ENCODE assay signal across 8 cellular contexts in genomic region chr16:66934138-66934838, GRCh38. TPM values are rescaled to one million over a fixed set of nuclear protein-coding genes. Genes with fewer than 3 reads are reported as not detected.
DNase-seq lines count a peak whose midpoint lies in the region; ATAC-seq, FAIRE-seq and TF ChIP-seq lines count a peak whose summit lies in the region.

TSS of gene CIAO2B (minus strand) at chr16:66934402. CDS start at chr16:66934364, 38 bp downstream.

- peaks cover 33% of the 10 kb centered on the region for H3K79me2 ChIP-seq in HepG2 (ENCODE audit: insufficient read depth, low read length)

- POLR2A ChIA-PET in HepG2 (lab: Yijun Ruan, JAX) = interaction anchor here (0.7 to 2.4 kb wide), 11 partner anchors 8 to 133 kb away, joined by 3 to 20 read pairs (median 3); partner anchors contain the start of genes CDH16 and PDP2

- 0 out of 2 replicates have a peak, but pooled peaks have one; percentile 31 for TF ChIP-seq RAD21 in HepG2 (CRISPR knock-in tag; IDR thresholded peaks at IDR 0.05)

- peak; percentile 85 to 93 for TF ChIP-seq POLR2A in HepG2 (IDR thresholded peaks at IDR 0.05; ENCODE audit: insufficient read depth in 1 of 2, low read depth in 2 of 2, low read length in 2 of 2)

- in situ Hi-C loops in HepG2 (cut with HindIII; ENCODE audit: extremely low pct_ligation_motif_present, low pct_unique_long_range_greater_than_20kb) = no loop called here

- H3K9me3 Mint-ChIP-seq in dendritic cell treated with granulocyte-macrophage colony-stimulating factor and Interleukin-4, amounts not matched to agents 40 ng/mL and 50 ng/mL, for 4 days = no peaks in the 10 kb centered on the region

- no peaks in the 10 kb centered on the region for H3K27me3 Mint-ChIP-seq in dendritic cell treated with granulocyte-macrophage colony-stimulating factor and Interleukin-4, amounts not matched to agents 40 ng/mL and 50 ng/mL, for 4 days

- peak; percentile 22 to 61; a peak in 2 of 4 replicates for TF ChIP-seq EP300 in HepG2 (IDR thresholded peaks at IDR 0.05; ENCODE audit: low read depth in 2 of 2, low read length in 2 of 2)
- TF ChIP-seq EP300 in HepG2 (CRISPR knock-in tag; IDR thresholded peaks at IDR 0.05; ENCODE audit: borderline replicate concordance) = no peak

- peaks cover 6 to 18% of the 10 kb centered on the region in 2 experiments; a peak in 4 of 5 replicates for H3K36me3 ChIP-seq in HepG2 (replicated peaks in 1 of 2; ENCODE audit: control insufficient read depth in 1 of 2, insufficient read depth in 2 of 2, low read length in 2 of 2)

- intact Hi-C loops in dendritic cell treated with granulocyte-macrophage colony-stimulating factor and Interleukin-4, amounts not matched to agents 40 ng/mL and 50 ng/mL, for 4 days (cut with micrococcal nuclease) = no loop called here
- intact Hi-C loops in HepG2 (cut with micrococcal nuclease; ENCODE audit: unreplicated experiment) = loop anchor here (1.0 kb wide), 1 partner anchor 177 kb away; no protein-coding TSS in a partner anchor

- H3K27me3 ChIP-seq in HepG2 (ENCODE audit: control insufficient read depth in 1 of 2, insufficient read depth in 2 of 2, low read length in 2 of 2) = no peaks in the 10 kb centered on the region; a peak in 1 of 5 replicates

- H3K4me3 Mint-ChIP-seq in dendritic cell treated with granulocyte-macrophage colony-stimulating factor and Interleukin-4, amounts not matched to agents 40 ng/mL and 50 ng/mL, for 4 days = peak within 1 kb of the TSS; percentile 97

- TF ChIP-seq CTCF in HepG2 (CRISPR knock-in tag; IDR thresholded peaks at IDR 0.05) = no peak; the same call in none of the 2 replicates

- ATAC-seq in GM19043 (IDR thresholded peaks at IDR 0.05; ENCODE audit: low read depth, unreplicated experiment) = peak; percentile 71
- peak; percentile 41 for ATAC-seq in HG03378 (IDR thresholded peaks at IDR 0.05; ENCODE audit: unreplicated experiment)
- ATAC-seq in HepG2 = peak; percentile 69

- H3K9me3 ChIP-seq in HepG2 (ENCODE audit: low read length) = no peaks in the 10 kb centered on the region

- peaks cover 78% of the 10 kb centered on the region for H3K36me3 Mint-ChIP-seq in dendritic cell treated with granulocyte-macrophage colony-stimulating factor and Interleukin-4, amounts not matched to agents 40 ng/mL and 50 ng/mL, for 4 days (ENCODE audit: low read depth)

- peaks cover 56% of the 10 kb centered on the region for H3K4me1 Mint-ChIP-seq in dendritic cell treated with granulocyte-macrophage colony-stimulating factor and Interleukin-4, amounts not matched to agents 40 ng/mL and 50 ng/mL, for 4 days (ENCODE audit: low read depth)

- H4K20me1 ChIP-seq in HepG2 (ENCODE audit: insufficient read depth, low read length) = no peaks in the 10 kb centered on the region; the same call in 1 of the 2 replicates

- peak within 1 kb of the TSS; percentile 81 to 89 (median 88) for H3K4me3 ChIP-seq in HepG2 (replicated peaks in 1 of 3; ENCODE audit: insufficient read depth in 1 of 3, low read depth in 2 of 3, low read length in 3 of 3)

- H2AFZ ChIP-seq in HepG2 (ENCODE audit: low read length) = no peak within 1 kb of the TSS

- BruUV-seq in HepG2 (replicated peaks; lab: Mats Ljungman, UMichigan) = no TSS peak

- peaks cover 65% of the 10 kb centered on the region for H3K4me1 ChIP-seq in HepG2 (ENCODE audit: insufficient read depth, low read length)

- 0% methylated on average over 24 of the region's 76 CpGs for WGBS in HepG2 (ENCODE audit: low lambda C conversion rate)

- DNase-seq in AG20443 (ENCODE audit: low spot score) = peak; percentile 95
- DNase-seq in NCI-H748 (lab: John Stamatoyannopoulos, UW; ENCODE audit: unreplicated experiment) = peak; percentile 82
- DNase-seq in activated CD4-positive, alpha-beta T cell treated with anti-CD3 and anti-CD28 coated beads, Interleukin-2, amount 50 U/mL, for 4 hours = peak; percentile 84 to 85
- DNase-seq in HepG2 (ENCODE audit: low spot score) = peak; percentile 77
- peak; percentile 91 for DNase-seq in stimulated activated CD4-positive, alpha-beta T cell treated with anti-CD3 and anti-CD28 coated beads, Interleukin-2, amount 100 ng/mL, for 48 hours

- CTCF ChIA-PET in HepG2 (lab: Yijun Ruan, JAX; ENCODE audit: low intra/inter-chr PET ratio, low total read pairs) = no interaction called here

- peak within 1 kb of the TSS; percentile 89 for H3K4me2 ChIP-seq in HepG2 (ENCODE audit: low read depth, low read length)

- H3K27ac Mint-ChIP-seq in dendritic cell treated with granulocyte-macrophage colony-stimulating factor and Interleukin-4, amounts not matched to agents 40 ng/mL and 50 ng/mL, for 4 days = peak within 1 kb of the TSS; percentile 94

- peak within 1 kb of the TSS; percentile 90 for H3K9ac ChIP-seq in HepG2 (ENCODE audit: insufficient read depth, low read depth, low read length)

- H3K27ac ChIP-seq in HepG2 (ENCODE audit: extremely low read length, insufficient read depth, low read length) = peak within 1 kb of the TSS; percentile 81

- peak; percentile 76 for FAIRE-seq in HepG2 (lab: Jason Lieb, UNC)

TF ChIP-seq in HepG2, 621 proteins besides CTCF, POLR2A, EP300 and RAD21 (continues in another document):
- TF ChIP-seq HDAC6 (IDR thresholded peaks at IDR 0.05; ENCODE audit: low read depth, low read length) (no peak), RBAK (CRISPR knock-in tag; IDR thresholded peaks at IDR 0.05) (no peak), ZNF337 (CRISPR knock-in tag; IDR thresholded peaks at IDR 0.05; ENCODE audit: borderline replicate concordance, low read depth) (no peak), TCF7L2 (IDR thresholded peaks at IDR 0.05; ENCODE audit: low read depth, low read length) (no peak), NFIB (CRISPR knock-in tag; IDR thresholded peaks at IDR 0.05; ENCODE audit: borderline replicate concordance) (peak; percentile 95; the same call in 1 of the 2 replicates), FIP1L1 (IDR thresholded peaks at IDR 0.05; ENCODE audit: borderline replicate concordance, insufficient read depth, low read depth, low read length) (no peak), ZNF572 (CRISPR knock-in tag; IDR thresholded peaks at IDR 0.05) (0 out of 2 replicates have a peak, but pooled peaks have one; percentile 43), PCBP1 (IDR thresholded peaks at IDR 0.05; ENCODE audit: borderline replicate concordance, low read depth, low read length) (peak; percentile 87; the same call in 1 of the 2 replicates), ATF4 (CRISPR knock-in tag; IDR thresholded peaks at IDR 0.05) (no peak; a peak in 1 of 4 replicates), HDAC2 (CRISPR knock-in tag; IDR thresholded peaks at IDR 0.05) (peak; percentile 94), MLX (CRISPR knock-in tag; IDR thresholded peaks at IDR 0.05) (peak; percentile 48; the same call in 1 of the 2 replicates), ZNF660 (CRISPR knock-in tag; IDR thresholded peaks at IDR 0.05; ENCODE audit: borderline replicate concordance, low read depth) (no peak), ZNF224 (CRISPR knock-in tag; IDR thresholded peaks at IDR 0.05) (peak; percentile 72), ZNF614 (CRISPR knock-in tag; IDR thresholded peaks at IDR 0.05; ENCODE audit: borderline replicate concordance) (peak; percentile 87; the same call in 1 of the 2 replicates), THYN1 (CRISPR knock-in tag; IDR thresholded peaks at IDR 0.05; ENCODE audit: borderline replicate concordance, low read depth) (no peak)

RNA-seq across cellular contexts. Expression of gene CIAO2B, which starts in this region (rescaled TPM):
- total RNA-seq in HepG2 (2016; rRNA removed; fragmentation: Illumina TruSeq; extraction: Trizol) = 157 and 174 TPM in 2 replicates
- total RNA-seq in HepG2 (2016; cell fraction: cytosol; rRNA removed; fragmentation: Illumina TruSeq; extraction: Trizol; ENCODE audit: low read depth) = 112 and 125 TPM in 2 replicates
- 157 and 172 TPM in 2 replicates for total RNA-seq in HepG2 (2016; cell fraction: insoluble cytoplasmic fraction; rRNA removed; fragmentation: Illumina TruSeq; extraction: Trizol)
- total RNA-seq in HepG2 (2016; cell fraction: membrane; rRNA removed; fragmentation: Illumina TruSeq; extraction: Trizol) = 121 and 136 TPM in 2 replicates
- total RNA-seq in HepG2 (2016; cell fraction: nucleus; rRNA removed; fragmentation: Illumina TruSeq; extraction: Trizol) = 52.6 and 58.0 TPM in 2 replicates
- 293 and 323 TPM in 2 replicates for polyA plus RNA-seq in HepG2 (2011; rRNA removed)
- polyA plus RNA-seq in HepG2 (2011; cell fraction: cytosol; rRNA removed) = 297 and 385 TPM in 2 replicates
- 155 and 174 TPM in 2 replicates for polyA plus RNA-seq in HepG2 (2011; cell fraction: nucleus; rRNA removed)
- polyA plus RNA-seq in HepG2 (2012) = 123 and 148 TPM in 2 replicates
- polyA plus RNA-seq in HepG2 (2016; cell fraction: cytosol; fragmentation: Illumina TruSeq; extraction: Trizol; ENCODE audit: low read depth) = 115 and 148 TPM in 2 replicates
- polyA plus RNA-seq in HepG2 (2016; cell fraction: insoluble cytoplasmic fraction; fragmentation: Illumina TruSeq; extraction: Trizol; ENCODE audit: low read depth) = 172 and 184 TPM in 2 replicates
- polyA plus RNA-seq in HepG2 (2016; cell fraction: membrane; fragmentation: Illumina TruSeq; extraction: Trizol; ENCODE audit: low read depth) = 126 and 141 TPM in 2 replicates
- 111 and 112 TPM in 2 replicates for polyA plus RNA-seq in HepG2 (2016; cell fraction: nucleus; fragmentation: Illumina TruSeq; extraction: Trizol; ENCODE audit: insufficient read depth, low read depth)
- 172 and 255 TPM in 2 replicates for polyA minus RNA-seq in HepG2 (2011; rRNA and poly(A)+ RNA removed; ENCODE audit: low replicate concordance)
- polyA minus RNA-seq in HepG2 (2011; cell fraction: cytosol; rRNA and poly(A)+ RNA removed) = 61.5 and 83.0 TPM in 2 replicates
- polyA minus RNA-seq in HepG2 (2011; cell fraction: nucleus; rRNA and poly(A)+ RNA removed) = 19.1 and 27.6 TPM in 2 replicates

Comparison
In these comparisons a context has a peak if more than half of its experiments do, and no peak if none do; other contexts are left out.
1. Peak in every context shown above with its lines: DNase-seq, ATAC-seq, H3K4me3 ChIP-seq and H3K27ac ChIP-seq.